17 cellular contexts compared by ENCODE assay signal in genomic region chr1:43522431-43522775, GRCh38. TPM values are rescaled to one million over a fixed set of nuclear protein-coding genes. Genes with fewer than 3 reads are reported as not detected.
DNase-seq lines count a peak whose midpoint lies in the region; ATAC-seq and TF ChIP-seq lines count a peak whose summit lies in the region.
"Had no signal": no experiment of that assay in that cellular context is flagged by ENCODE, and none has a peak within 500 bp of the region (broad histone marks: within the 10 kb centered on the region; RNA-seq: fewer than 3 reads in every experiment).

No MANE protein-coding gene starts in this region.

- peaks cover 10% of the 10 kb centered on the region for H3K9me3 Mint-ChIP-seq in Calu3 (ENCODE audit: low read depth, unreplicated experiment)
- H3K9me3 Mint-ChIP-seq: CD4-positive, alpha-beta T cell; H9 had no signal

- CTCF ChIA-PET in Calu3 (lab: Charles Lee) (interaction anchor here (0.7 to 1.2 kb wide), 3 partner anchors 68 to 166 kb away, joined by 3 to 4 read pairs (median 3); partner anchors contain the start of gene HYI), RWPE1 (lab: Yijun Ruan, JAX) (interaction anchor here (0.6 kb wide), 1 partner anchor 745 kb away, joined by 4 read pairs; no protein-coding TSS in a partner anchor)

- H3K27ac ChIP-seq in RWPE1 (peak overlapping the region; percentile 74), transverse colon (peak overlapping the region; percentile 44 to 75 (median 56))
- H3K27ac ChIP-seq: BLaER1, GM23248 had no signal

- no peak overlapping the region for H3K4me3 Mint-ChIP-seq in Calu3 (ENCODE audit: low read depth, unreplicated experiment)
- H3K4me3 Mint-ChIP-seq: CD4-positive, alpha-beta T cell; H9 had no signal

- POLR2A ChIA-PET in RWPE1 (lab: Yijun Ruan, JAX; ENCODE audit: low non-redundant PET): no interaction called here

- 83 to 94% methylated on average over 1 of the region's 1 CpG for WGBS in transverse colon (ENCODE audit: low coverage in 1 of 2), 2 donors

- intact Hi-C loops in Calu3 (cut with micrococcal nuclease; ENCODE audit: unreplicated experiment) (no loop called here), transverse colon (cut with DNase I; ENCODE audit: low total_unique reads) (loop anchor here (10.0 kb wide), 1 partner anchor 522 kb away; no protein-coding TSS in a partner anchor)

- H3K4me1 Mint-ChIP-seq in Calu3 (ENCODE audit: low read depth, unreplicated experiment): peaks cover 39% of the 10 kb centered on the region

- BruUV-seq in Calu3 (replicated peaks; lab: Mats Ljungman, UMichigan): no TSS peak

- DNase-seq in Calu3: no peak
- no peak for DNase-seq in RWPE1 (ENCODE audit: low spot score)
- DNase-seq in left kidney (ENCODE audit: low read depth, low spot score): peak; percentile 35
- no peak for DNase-seq in transverse colon
- DNase-seq in GDM1 (lab: John Stamatoyannopoulos, UW): no peak
- DNase-seq in SW 1271 (lab: John Stamatoyannopoulos, UW): no peak
- DNase-seq: CD4-positive, alpha-beta T cell; COR-L47; DND-41; H9; NCI-H1417 treated with DMSO at 0.1 percent for 48 hours; NCI-H187; NCI-H446; NCI-H526 had no signal

- no peak for TF ChIP-seq EP300 in transverse colon (IDR thresholded peaks at IDR 0.05; ENCODE audit: low read depth)

- in situ Hi-C loops in transverse colon (cut with MboI; ENCODE audit: low pct_ligation_motif_present in 1 of 4, low pct_unique_long_range_greater_than_20kb in 1 of 4, low sequenced_read_pairs in 3 of 4): no loop called here

- ATAC-seq in GM18520 (IDR thresholded peaks at IDR 0.05; ENCODE audit: unreplicated experiment): no peak

- no peaks in the 10 kb centered on the region for H3K36me3 ChIP-seq in transverse colon
- H3K36me3 ChIP-seq: BLaER1 had no signal

- H3K27me3 Mint-ChIP-seq in Calu3 (ENCODE audit: unreplicated experiment): no peaks in the 10 kb centered on the region

- peaks cover 11% of the 10 kb centered on the region for H3K36me3 Mint-ChIP-seq in Calu3 (ENCODE audit: insufficient read depth, unreplicated experiment)

- H3K27me3 ChIP-seq in transverse colon: peaks cover 6% of the 10 kb centered on the region
- H3K27me3 ChIP-seq: BLaER1 had no signal

- no peak for TF ChIP-seq POLR2A in transverse colon (IDR thresholded peaks at IDR 0.05)

- no peak overlapping the region for H3K4me3 ChIP-seq in transverse colon
- H3K4me3 ChIP-seq: BLaER1, GM23248 had no signal

- no peaks in the 10 kb centered on the region for H3K9me3 ChIP-seq in transverse colon
- H3K9me3 ChIP-seq: BLaER1 had no signal

- TF ChIP-seq CTCF in Calu3 (IDR thresholded peaks at IDR 0.05; ENCODE audit: unreplicated experiment): no peak
- TF ChIP-seq CTCF in RWPE1 (conservative IDR thresholded peaks at IDR 0.05; ENCODE audit: low read depth): no peak
- no peak for TF ChIP-seq CTCF in transverse colon (IDR thresholded peaks at IDR 0.05)

- H3K4me1 ChIP-seq in transverse colon: peaks cover 0 to 27% (median 8%) of the 10 kb centered on the region in 4 donors
- H3K4me1 ChIP-seq: BLaER1 had no signal

- peak overlapping the region; percentile 37 for H3K27ac Mint-ChIP-seq in Calu3 (ENCODE audit: unreplicated experiment)
- H3K27ac Mint-ChIP-seq: CD4-positive, alpha-beta T cell; H9 had no signal

RNA-seq across cellular contexts. Expression of gene PTPRF, which starts 8.3 kb away (rescaled TPM):
- total RNA-seq in Calu3 (2022) (240 and 318 TPM in 2 replicates), transverse colon (100 to 1,000 TPM; 278 to 549 (median 404) TPM)
